In the genomic region with DNA sequence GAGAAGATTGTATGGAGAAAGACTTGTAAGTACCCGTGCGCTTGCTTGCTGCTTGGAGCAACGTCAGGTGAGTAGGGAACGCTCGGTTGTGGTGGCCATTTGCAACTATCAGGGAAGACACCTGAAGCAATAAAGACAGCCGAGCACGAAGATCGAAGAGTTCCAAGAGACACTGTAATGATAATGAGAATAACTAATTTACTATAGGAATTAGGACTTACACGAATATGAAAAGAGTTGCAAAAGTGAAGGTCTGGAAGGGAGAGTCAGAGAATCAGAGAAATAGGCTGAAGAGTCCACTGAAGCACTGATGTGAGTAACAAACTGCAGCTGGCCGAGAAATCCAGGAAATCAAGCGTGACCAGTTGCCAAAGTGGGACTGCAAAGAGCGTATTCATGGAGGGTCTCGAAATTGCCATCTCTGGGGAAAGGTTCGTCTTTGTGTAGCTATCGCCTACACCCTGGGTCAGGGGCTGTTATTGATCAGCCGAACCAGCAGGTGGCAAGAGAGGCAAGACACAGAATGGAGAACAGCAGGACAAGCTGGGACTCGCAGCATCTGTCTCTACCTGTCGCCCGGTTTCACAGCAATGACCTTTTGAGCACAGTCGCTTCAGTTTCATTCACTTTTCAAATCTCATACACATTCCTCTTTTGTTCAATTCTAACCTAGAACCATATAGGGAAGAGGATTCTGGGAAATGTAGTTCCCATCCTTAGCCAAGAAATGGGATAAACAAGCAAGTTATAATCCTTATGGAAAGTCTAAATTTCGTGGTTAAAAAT, we compare ENCODE assay signal across 8 cellular contexts. TPM values are rescaled to one million over a fixed set of nuclear protein-coding genes. Genes with fewer than 3 reads are reported as not detected.
A peak's percentile ranks its signal among the peaks of the same experiment; 100 is the strongest.
DNase-seq lines count a peak whose midpoint lies in the region; ATAC-seq and TF ChIP-seq lines count a peak whose summit lies in the region.

No MANE protein-coding gene starts in this region.

- H3K9me3 Mint-ChIP-seq in T-cell = no peaks in the 10 kb centered on the region

- no peaks in the 10 kb centered on the region for H3K9me3 ChIP-seq in right cardiac atrium (ENCODE audit: control insufficient read depth, low read length)

- peak overlapping the region; percentile 43 for H3K27ac ChIP-seq in angular gyrus (ENCODE audit: low read depth, low read length)
- H3K27ac ChIP-seq in right cardiac atrium (ENCODE audit: low read length) = no peak overlapping the region

- H3K4me1 ChIP-seq in right cardiac atrium (ENCODE audit: control insufficient read depth, insufficient read depth, low read length) = no peaks in the 10 kb centered on the region

- peaks cover 16 to 18% (median 16%) of the 10 kb centered on the region in 3 donors for H3K4me1 Mint-ChIP-seq in T-cell

- peak overlapping the region; percentile 72 for H3K4me3 ChIP-seq in right cardiac atrium (ENCODE audit: low read length)

- TF ChIP-seq CTCF in GM13976 (IDR thresholded peaks at IDR 0.05; ENCODE audit: borderline replicate concordance, control extremely low read depth, extremely low read depth, insufficient read depth, missing control alignments) = peak; percentile 85

- 4% methylated on average over 21 of the region's 21 CpGs for WGBS in right cardiac atrium

- peaks cover 0 to 8% of the 10 kb centered on the region in 2 donors for H3K27me3 Mint-ChIP-seq in T-cell

- POLR2A ChIA-PET in T-cell (lab: Charles Lee) = interaction anchor here in 1 of 2 donors (0.7 kb wide), 1 partner anchor 37 kb away, joined by 7 read pairs; no protein-coding TSS in a partner anchor

- CTCF ChIA-PET in T-cell (lab: Charles Lee) = interaction anchor here (0.6 to 3.4 kb wide), 37 partner anchors 8 to 204 kb away, joined by 3 to 137 read pairs (median 5); partner anchors contain the start of gene PHF3 (in 1 of the 2)

- DNase-seq in GM13976 (ENCODE audit: low spot score) = peak; percentile 76
- peak; percentile 41 for DNase-seq in NCI-H128 (lab: John Stamatoyannopoulos, UW; ENCODE audit: unreplicated experiment)
- peak; percentile 56 to 79 (median 68) for DNase-seq in T-cell
- peak; percentile 42 to 80 (median 73) for DNase-seq in right cardiac atrium
- peak; percentile 42 for DNase-seq in renal cortical epithelial cell (ENCODE audit: low read depth)
- no peak for DNase-seq in amniotic stem cell (lab: John Stamatoyannopoulos, UW)

- in situ Hi-C loops in GM13976 (cut with MboI; ENCODE audit: low sequenced_read_pairs, unreplicated experiment) = loop anchor here (10.0 kb wide), 2 partner anchors 166 to 244 kb away; no protein-coding TSS in a partner anchor

- intact Hi-C loops in right cardiac atrium (cut with DNase I) = loop anchor here (5.0 to 10.0 kb wide), 2 partner anchors 164 to 244 kb away; no protein-coding TSS in a partner anchor

- peak; percentile 100 for ATAC-seq in HG02798 (IDR thresholded peaks at IDR 0.05; ENCODE audit: poor library complexity, unreplicated experiment)
- peak; percentile 97 to 100 (median 100) for ATAC-seq in T-cell (replicated peaks in 1 of 4)
- peak; percentile 96 to 97 for ATAC-seq in right cardiac atrium

- H3K36me3 Mint-ChIP-seq in T-cell = no peaks in the 10 kb centered on the region

- H3K4me3 Mint-ChIP-seq in T-cell = peak overlapping the region; percentile 74 to 80 (median 79)

- H3K27ac Mint-ChIP-seq in T-cell = no peak overlapping the region

- no peaks in the 10 kb centered on the region for H3K27me3 ChIP-seq in right cardiac atrium (ENCODE audit: control insufficient read depth, insufficient read depth)

RNA-seq across cellular contexts. Expression of gene PTP4A1, which starts 26.2 kb away (rescaled TPM):
- total RNA-seq in T-cell = 100 to 1,000 TPM in 2 of 5 donors, 10 to 100 TPM in 3; 28.9 to 160 (median 32.0) TPM
- total RNA-seq in right cardiac atrium = 10 to 100 TPM; 20.0 to 34.6 (median 26.7) TPM
- 12.1 TPM for polyA plus RNA-seq in right cardiac atrium
- 106 and 174 TPM in 2 replicates for total RNA-seq in renal cortical epithelial cell

RNA-seq across cellular contexts. Expression of gene PHF3, which starts 37.2 kb away (rescaled TPM):
- 100 to 1,000 TPM in 1 of 5 donors, 10 to 100 TPM in 4; 78.5 to 110 (median 93.3) TPM for total RNA-seq in T-cell
- 10 to 100 TPM; 31.6 to 42.3 (median 39.7) TPM for total RNA-seq in right cardiac atrium
- polyA plus RNA-seq in right cardiac atrium = 8.8 TPM
- 36.5 and 78.4 TPM in 2 replicates for total RNA-seq in renal cortical epithelial cell
